20 cellular contexts compared by ENCODE assay signal in genomic region chr5:156021866-156022265, GRCh38.
A peak's percentile ranks its signal among the peaks of the same experiment; 100 is the strongest.
DNase-seq lines count a peak whose midpoint lies in the region; ATAC-seq lines count a peak whose summit lies in the region.
"Had no signal": no experiment of that assay in that cellular context is flagged by ENCODE, and none has a peak within 500 bp of the region (broad histone marks: within the 10 kb centered on the region; RNA-seq: fewer than 3 reads in every experiment).

No MANE protein-coding gene starts in this region.

- H3K4me1 Mint-ChIP-seq in activated T-cell treated with anti-CD3 and anti-CD28 coated beads, Interleukin-2, amount 50 U/mL, for 24 hours (ENCODE audit: low read depth), result no peaks in the 10 kb centered on the region

- peaks cover 23% of the 10 kb centered on the region for H3K27me3 Mint-ChIP-seq in activated T-cell treated with anti-CD3 and anti-CD28 coated beads, Interleukin-2, amount 50 U/mL, for 24 hours

- in situ Hi-C loops in ACHN (cut with HindIII; ENCODE audit: low pct_ligation_motif_present, low pct_unique_long_range_greater_than_20kb, low sequenced_read_pairs), result no loop called here

- H3K27ac Mint-ChIP-seq in activated T-cell treated with anti-CD3 and anti-CD28 coated beads, Interleukin-2, amount 50 U/mL, for 24 hours, result no peak overlapping the region

- ATAC-seq in GM18858 (IDR thresholded peaks at IDR 0.05; ENCODE audit: unreplicated experiment), result peak; percentile 62
- ATAC-seq in GM21723 (IDR thresholded peaks at IDR 0.05; ENCODE audit: unreplicated experiment), result peak; percentile 70
- ATAC-seq in HG03520 (IDR thresholded peaks at IDR 0.05; ENCODE audit: unreplicated experiment), result peak; percentile 63
- ATAC-seq: HCT116 had no signal

- no peak for DNase-seq in AML-193 (lab: John Stamatoyannopoulos, UW)
- no peak for DNase-seq in activated T-cell treated with anti-CD3 and anti-CD28 coated beads, Interleukin-2, amount 50 U/mL, for 24 hours
- DNase-seq in ACHN, result no peak
- DNase-seq in NCI-H2196 (lab: John Stamatoyannopoulos, UW; ENCODE audit: unreplicated experiment), result no peak
- DNase-seq: C1 segment of cervical spinal cord, DMS79 treated with DMSO at 0.1 percent for 48 hours, GOT3, Kasumi-1, MG63, NCI-H1092, NCI-H1436 treated with DMSO at 0.1 percent for 48 hours, NCI-H2029 treated with DMSO at 0.1 percent for 48 hours, NCI-H2171, NCI-H446, NCI-H526 treated with DMSO at 0.1 percent for 48 hours, Peyer's patch had no signal

- no peaks in the 10 kb centered on the region for H3K9me3 Mint-ChIP-seq in activated T-cell treated with anti-CD3 and anti-CD28 coated beads, Interleukin-2, amount 50 U/mL, for 24 hours

- no peak overlapping the region for H3K4me3 Mint-ChIP-seq in activated T-cell treated with anti-CD3 and anti-CD28 coated beads, Interleukin-2, amount 50 U/mL, for 24 hours

- no peaks in the 10 kb centered on the region for H3K36me3 Mint-ChIP-seq in activated T-cell treated with anti-CD3 and anti-CD28 coated beads, Interleukin-2, amount 50 U/mL, for 24 hours (ENCODE audit: low read depth)
